Comparison of ENCODE assay signal across 18 cellular contexts in genomic region chr11:50333861-50334260, GRCh38.
"Had no signal": no experiment of that assay in that cellular context is flagged by ENCODE, and none has a peak within 500 bp of the region (broad histone marks: within the 10 kb centered on the region; RNA-seq: fewer than 3 reads in every experiment).

No MANE protein-coding gene starts in this region.

- ATAC-seq: esophagus mucosa; gastrocnemius medialis; left lung; mucosa of descending colon; naive thymus-derived CD8-positive, alpha-beta T cell; right cardiac atrium had no signal

- H3K36me3 ChIP-seq: gastrocnemius medialis, left lung, stomach, thoracic aorta, transverse colon had no signal

- H3K9me3 ChIP-seq: gastrocnemius medialis, thoracic aorta had no signal

- DNase-seq: cortex of kidney; effector CD8-positive, alpha-beta T cell; gastrocnemius medialis; glutamatergic neuron; islet precursor cell; left lung; mucosa of descending colon; naive thymus-derived CD8-positive, alpha-beta T cell; right cardiac atrium; small intestine; stimulated activated CD4-positive, alpha-beta T cell treated with anti-CD3 and anti-CD28 coated beads, Interleukin-12 subunit alpha, Interleukin-12 subunit beta, amount 100 ng/mL, for 4 hours; stimulated activated naive CD4-positive, alpha-beta T cell; stomach; transverse colon had no signal

- H3K27ac ChIP-seq: dorsolateral prefrontal cortex, gastrocnemius medialis, left lung, stomach, thoracic aorta, transverse colon had no signal

- H3K4me3 ChIP-seq: dorsolateral prefrontal cortex, gastrocnemius medialis, left lung, lung, mucosa of descending colon, stomach, thoracic aorta, transverse colon had no signal

- H3K27me3 ChIP-seq: dorsolateral prefrontal cortex, gastrocnemius medialis, left lung, stomach, transverse colon had no signal

- H3K4me1 ChIP-seq: gastrocnemius medialis, left lung, stomach, transverse colon had no signal
